In the genomic region with DNA sequence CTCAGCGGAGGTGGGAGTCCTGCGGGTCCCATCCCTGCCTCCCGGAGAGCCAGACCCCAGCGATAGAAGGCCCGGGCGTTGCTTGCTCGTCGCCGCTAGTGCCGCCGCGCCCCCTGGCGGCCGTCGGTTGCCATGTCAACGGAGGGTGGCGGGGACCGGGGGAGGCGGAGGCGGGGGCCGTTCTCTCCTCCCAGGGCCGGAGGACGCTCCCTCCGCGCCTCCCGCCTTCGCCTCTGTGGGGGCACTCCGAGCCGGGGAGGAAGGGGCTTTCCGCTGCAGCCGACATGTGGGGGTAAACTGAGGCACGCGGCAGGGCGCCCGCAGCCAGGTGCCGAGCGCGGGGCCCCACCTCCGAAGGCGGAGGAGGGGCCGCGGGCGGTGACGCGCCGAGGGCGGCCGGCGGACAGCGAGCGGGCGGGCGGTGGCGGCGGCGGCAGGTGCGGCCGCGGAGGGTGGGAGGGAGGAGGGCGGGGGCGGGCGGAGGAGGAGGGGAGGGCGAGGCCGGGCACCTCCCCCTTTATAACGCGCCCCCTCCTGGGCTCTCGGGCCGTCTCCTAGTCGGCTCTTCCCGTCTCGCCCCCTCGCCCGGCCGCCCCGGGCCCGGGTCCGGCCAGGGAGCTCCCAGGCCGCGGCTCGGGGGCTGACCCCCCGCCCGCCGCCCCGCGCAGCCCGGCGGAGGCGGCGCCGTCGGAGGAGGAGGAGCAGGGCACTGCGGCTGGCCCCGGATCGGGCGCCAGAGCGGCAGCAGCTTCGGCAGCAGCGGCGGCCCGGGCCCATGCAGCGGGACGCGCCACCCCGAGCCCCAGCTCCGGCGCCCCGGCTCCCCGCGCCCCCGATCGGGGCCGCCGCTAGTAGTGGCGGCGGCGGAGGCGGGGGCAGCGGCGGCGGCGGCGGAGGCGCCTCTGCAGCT, we compare ENCODE assay signal across 8 cellular contexts. TPM values are rescaled to one million over a fixed set of nuclear protein-coding genes. Genes with fewer than 3 reads are reported as not detected.
A peak's percentile ranks its signal among the peaks of the same experiment; 100 is the strongest.
DNase-seq lines count a peak whose midpoint lies in the region; ATAC-seq, FAIRE-seq and TF ChIP-seq lines count a peak whose summit lies in the region.

No MANE protein-coding gene starts in this region.

- no peak for TF ChIP-seq POLR2A in H1 (IDR thresholded peaks at IDR 0.05; ENCODE audit: control extremely low read depth in 1 of 2, low read depth in 2 of 2, low read length in 2 of 2)

- H4K91ac ChIP-seq in H1 (replicated peaks; ENCODE audit: insufficient read length, low read length): no peak overlapping the region

- peaks cover 10% of the 10 kb centered on the region for H3K79me1 ChIP-seq in H1 (ENCODE audit: low read depth, low read length)

- H3K23me2 ChIP-seq in H1 (ENCODE audit: low read depth, low read length): no peaks in the 10 kb centered on the region

- no peak overlapping the region; the same call in 1 of the 2 replicates for H4K8ac ChIP-seq in H1 (ENCODE audit: extremely low read depth, insufficient read depth, low read length)

- 0 out of 3 replicates have a peak, but pooled peaks of 1 of the 2 experiments have one; percentile 40 for TF ChIP-seq EP300 in H1 (IDR thresholded peaks at IDR 0.05; ENCODE audit: borderline replicate concordance in 1 of 2, low read depth in 2 of 2, low read length in 2 of 2)

- H3K79me2 ChIP-seq in H1 (ENCODE audit: control insufficient read depth in 1 of 2, insufficient read depth in 2 of 2, low read length in 2 of 2): peaks cover 3 to 34% of the 10 kb centered on the region in 2 experiments; a peak in 2 of 4 replicates

- no peak overlapping the region for H3K14ac ChIP-seq in H1 (ENCODE audit: insufficient read length)

- peak overlapping the region; percentile 43 to 100 (median 57) for H3K4me3 ChIP-seq in H1 (ENCODE audit: extremely low read depth in 1 of 4, insufficient read depth in 2 of 4, low read depth in 3 of 4, low read length in 4 of 4)

- H2AFZ ChIP-seq in H1 (ENCODE audit: low read length): no peak overlapping the region

- CTCF ChIA-PET in H1 (lab: Charles Lee; ENCODE audit: partially characterized antibody): interaction anchor here (0.5 to 16.2 kb wide), 34 partner anchors 9 to 553 kb away, joined by 3 to 227 read pairs (median 4); a partner anchor contains a TSS

- FAIRE-seq in H1 (lab: Jason Lieb, UNC): no peak

- POLR2A ChIA-PET in H1 (lab: Charles Lee; ENCODE audit: partially characterized antibody): interaction anchor here (0.7 to 10.2 kb wide), 18 partner anchors 9 to 177 kb away, joined by 3 to 140 read pairs (median 4); a partner anchor contains a TSS

- no peak overlapping the region for H3K4ac ChIP-seq in H1 (replicated peaks; ENCODE audit: insufficient read length, low read depth, low read length)

- 4% methylated on average over 27 of the region's 123 CpGs; no CpG with 5 or more reads in 1 of the 2 experiments for WGBS in H1 (ENCODE audit: extremely low coverage in 1 of 2, insufficient coverage in 1 of 2, insufficient read length in 1 of 2, insufficient replicate concordance in 2 of 2, low coverage in 1 of 2, low lambda C conversion rate in 2 of 2, missing lambda C conversion rate in 1 of 2), 2 experiments

- H3K9ac ChIP-seq in H1 (replicated peaks in 1 of 4; ENCODE audit: extremely low read depth in 1 of 4, low read depth in 3 of 4, low read length in 3 of 4): peak overlapping the region in 2 of 4 experiments; percentile 32 to 73; a peak in 1 of 7 replicates

- H2BK15ac ChIP-seq in H1 (ENCODE audit: low read length): no peak overlapping the region

- H2BK120ac ChIP-seq in H1 (replicated peaks; ENCODE audit: low read depth, low read length): no peak overlapping the region

- peak; percentile 38 for ATAC-seq in GM19467 (IDR thresholded peaks at IDR 0.05; ENCODE audit: unreplicated experiment)

- no peaks in the 10 kb centered on the region for H3K27me3 ChIP-seq in H1 (replicated peaks in 1 of 4; ENCODE audit: control insufficient read depth in 3 of 4, extremely low read depth in 1 of 4, insufficient read depth in 3 of 4, low read length in 3 of 4)

- TF ChIP-seq CTCF in H1 (IDR thresholded peaks at IDR 0.05; ENCODE audit: control extremely low read depth in 1 of 3, insufficient read depth in 1 of 3, low read depth in 1 of 3, low read length in 3 of 3): peak in 2 of 3 experiments; percentile 65 to 91; a peak in 3 of 4 replicates

- peaks cover 26 to 32% (median 31%) of the 10 kb centered on the region in 4 experiments for H3K36me3 ChIP-seq in H1 (ENCODE audit: control insufficient read depth in 2 of 4, insufficient read depth in 4 of 4, low read length in 3 of 4)

- H3K18ac ChIP-seq in H1 (ENCODE audit: extremely low read depth, low read length): peak overlapping the region; percentile 90; the same call in 1 of the 2 replicates

- H2AK5ac ChIP-seq in H1 (ENCODE audit: low read depth, low read length): no peak overlapping the region

- no peaks in the 10 kb centered on the region for H3K9me3 ChIP-seq in H1 (ENCODE audit: insufficient read depth in 2 of 2, low read depth in 1 of 2, low read length in 1 of 2)

- no peak overlapping the region for H3K23ac ChIP-seq in H1 (ENCODE audit: insufficient read length)

- peak overlapping the region in 1 of 2 experiments; percentile 66; a peak in 3 of 4 replicates for H3K4me2 ChIP-seq in H1 (ENCODE audit: insufficient read depth in 1 of 2, low read depth in 2 of 2, low read length in 2 of 2)

- H3K4me1 ChIP-seq in H1 (replicated peaks in 1 of 4; ENCODE audit: control insufficient read depth in 3 of 4, insufficient read depth in 4 of 4, low read length in 3 of 4): peaks cover 0 to 6% (median 3%) of the 10 kb centered on the region in 4 experiments; a peak in 4 of 7 replicates

- peaks cover 19 to 27% of the 10 kb centered on the region in 2 experiments for H4K20me1 ChIP-seq in H1 (replicated peaks in 1 of 2; ENCODE audit: control insufficient read depth in 1 of 2, insufficient read depth in 2 of 2, low read length in 2 of 2)

- peak overlapping the region; percentile 60 for H2BK5ac ChIP-seq in H1 (ENCODE audit: low read depth, low read length)

- no peak overlapping the region for H2BK20ac ChIP-seq in H1 (ENCODE audit: low read length)

- H3K56ac ChIP-seq in H1 (replicated peaks; ENCODE audit: insufficient read length, low read depth, low read length): no peak overlapping the region

- peak; percentile 77 to 84 for TF ChIP-seq RAD21 in H1 (IDR thresholded peaks at IDR 0.05 in 1 of 2, conservative IDR thresholded peaks at IDR 0.05 in 1 of 2; ENCODE audit: low read depth in 2 of 2, low read length in 2 of 2)

- H4K5ac ChIP-seq in H1 (ENCODE audit: insufficient read length, low read depth, low read length): peak overlapping the region; percentile 84

- H2BK12ac ChIP-seq in H1 (ENCODE audit: low read depth, low read length): no peak overlapping the region

- DNase-seq in COLO829 (ENCODE audit: low spot score) (peak; percentile 92), HS-27A (ENCODE audit: low read depth) (peak; percentile 19), NOMO-1 treated with dmso at 0.1 percent for 144 hours (lab: John Stamatoyannopoulos, UW; ENCODE audit: unreplicated experiment) (peak; percentile 84), H1 (ENCODE audit: low read depth in 1 of 2, low spot score in 2 of 2) (peak in 1 of 2 experiments; percentile 95), mesenteric fat pad (ENCODE audit: low spot score) (peak; percentile 97)
- DNase-seq in activated CD8-positive, alpha-beta memory T cell treated with anti-CD3 and anti-CD28 coated beads, Interleukin-2, amount 50 U/mL, for 1 hour (ENCODE audit: extremely low read depth): peak; percentile 70
- peak; percentile 76 to 80 for DNase-seq in stimulated activated CD8-positive, alpha-beta memory T cell treated with anti-CD3 and anti-CD28 coated beads, Interleukin-15, amount 100 ng/mL, for 4 hours (ENCODE audit: low read depth in 2 of 2)

- H3K27ac ChIP-seq in H1 (ENCODE audit: low read depth, low read length): peak overlapping the region; percentile 62; the same call in 1 of the 2 replicates

RNA-seq across cellular contexts. Expression of a gene that starts 0.6 kb away (rescaled TPM):
- total RNA-seq in H1 (2021; fragmentation: NEBNext Ultra II Directional; extraction: Animal tissue kit (Norgen Biotek cat#: 25700)): 86.3 and 87.5 TPM in 2 replicates
- polyA plus RNA-seq in H1 (2011; rRNA removed): 69.1 and 94.0 TPM in 2 replicates
- polyA plus RNA-seq in H1 (2011; cell fraction: cytosol; rRNA removed): 79.0 TPM
- 126 TPM for polyA plus RNA-seq in H1 (2011; cell fraction: nucleus; rRNA removed)
- polyA plus RNA-seq in H1 (2012, experiment 1 of 2): 55.7 to 89.9 TPM (median 79.6 TPM) in 4 replicates
- polyA plus RNA-seq in H1 (2012, experiment 2 of 2): 70.2 TPM
- polyA plus RNA-seq in H1 (2013, experiment 1 of 2): 42.8 TPM
- 41.6 TPM for polyA plus RNA-seq in H1 (2013, experiment 2 of 2)
- 75.4 and 85.6 TPM in 2 replicates for polyA minus RNA-seq in H1 (2011; rRNA and poly(A)+ RNA removed)
- polyA minus RNA-seq in H1 (2011; cell fraction: cytosol; rRNA and poly(A)+ RNA removed): 42.9 TPM
- 73.9 TPM for polyA minus RNA-seq in H1 (2011; cell fraction: nucleus; rRNA and poly(A)+ RNA removed)
- 105 TPM for total RNA-seq in mesenteric fat pad

RNA-seq across cellular contexts. Expression of a gene that starts 6.8 kb away (rescaled TPM):
- total RNA-seq in H1 (2021; fragmentation: NEBNext Ultra II Directional; extraction: Animal tissue kit (Norgen Biotek cat#: 25700)): 6.4 and 7.3 TPM in 2 replicates
- polyA plus RNA-seq in H1 (2011; rRNA removed): 8.1 and 12.3 TPM in 2 replicates
- polyA plus RNA-seq in H1 (2011; cell fraction: cytosol; rRNA removed): 4.1 TPM
- polyA plus RNA-seq in H1 (2011; cell fraction: nucleus; rRNA removed): 7.2 TPM
- 3.5 to 7.1 TPM (median 5.6 TPM) in 4 replicates for polyA plus RNA-seq in H1 (2012, experiment 1 of 2)
- polyA plus RNA-seq in H1 (2012, experiment 2 of 2): 5.4 TPM
- 2.8 TPM for polyA plus RNA-seq in H1 (2013, experiment 1 of 2)
- polyA plus RNA-seq in H1 (2013, experiment 2 of 2): 2.7 TPM
- 4.2 and 4.4 TPM in 2 replicates for polyA minus RNA-seq in H1 (2011; rRNA and poly(A)+ RNA removed)
- 3.4 TPM for polyA minus RNA-seq in H1 (2011; cell fraction: cytosol; rRNA and poly(A)+ RNA removed)
- 9.1 TPM for polyA minus RNA-seq in H1 (2011; cell fraction: nucleus; rRNA and poly(A)+ RNA removed)
- 28.1 TPM for total RNA-seq in mesenteric fat pad

RNA-seq across cellular contexts. Expression of a gene that starts 17.4 kb away (rescaled TPM):
- total RNA-seq in H1 (2021; fragmentation: NEBNext Ultra II Directional; extraction: Animal tissue kit (Norgen Biotek cat#: 25700)): 62.4 and 63.7 TPM in 2 replicates
- polyA plus RNA-seq in H1 (2011; rRNA removed): 83.0 and 125 TPM in 2 replicates
- polyA plus RNA-seq in H1 (2011; cell fraction: cytosol; rRNA removed): 71.0 TPM
- 156 TPM for polyA plus RNA-seq in H1 (2011; cell fraction: nucleus; rRNA removed)
- polyA plus RNA-seq in H1 (2012, experiment 1 of 2): 56.8 to 70.0 TPM (median 66.4 TPM) in 4 replicates
- 58.0 TPM for polyA plus RNA-seq in H1 (2012, experiment 2 of 2)
- polyA plus RNA-seq in H1 (2013, experiment 1 of 2): 38.7 TPM
- 35.7 TPM for polyA plus RNA-seq in H1 (2013, experiment 2 of 2)
- polyA minus RNA-seq in H1 (2011; rRNA and poly(A)+ RNA removed): 55.2 and 85.0 TPM in 2 replicates
- 72.3 TPM for polyA minus RNA-seq in H1 (2011; cell fraction: cytosol; rRNA and poly(A)+ RNA removed)
- 52.7 TPM for polyA minus RNA-seq in H1 (2011; cell fraction: nucleus; rRNA and poly(A)+ RNA removed)
- 108 TPM for total RNA-seq in mesenteric fat pad

RNA-seq across cellular contexts. Expression of a gene that starts 50.2 kb away (rescaled TPM):
- 18.4 and 18.7 TPM in 2 replicates for total RNA-seq in H1 (2021; fragmentation: NEBNext Ultra II Directional; extraction: Animal tissue kit (Norgen Biotek cat#: 25700))
- polyA plus RNA-seq in H1 (2011; rRNA removed): 24.9 and 34.2 TPM in 2 replicates
- polyA plus RNA-seq in H1 (2011; cell fraction: cytosol; rRNA removed): 18.8 TPM
- polyA plus RNA-seq in H1 (2011; cell fraction: nucleus; rRNA removed): 24.8 TPM
- 10.1 to 23.2 TPM (median 21.4 TPM) in 4 replicates for polyA plus RNA-seq in H1 (2012, experiment 1 of 2)
- 18.1 TPM for polyA plus RNA-seq in H1 (2012, experiment 2 of 2)
- polyA plus RNA-seq in H1 (2013, experiment 1 of 2): 18.7 TPM
- 21.8 TPM for polyA plus RNA-seq in H1 (2013, experiment 2 of 2)
- polyA minus RNA-seq in H1 (2011; rRNA and poly(A)+ RNA removed): 4.3 and 4.4 TPM in 2 replicates
- polyA minus RNA-seq in H1 (2011; cell fraction: cytosol; rRNA and poly(A)+ RNA removed): 11.2 TPM
- 9.3 TPM for polyA minus RNA-seq in H1 (2011; cell fraction: nucleus; rRNA and poly(A)+ RNA removed)
- total RNA-seq in mesenteric fat pad: 8.6 TPM
